Comparison of ENCODE assay signal across 24 cellular contexts in the genomic region with DNA sequence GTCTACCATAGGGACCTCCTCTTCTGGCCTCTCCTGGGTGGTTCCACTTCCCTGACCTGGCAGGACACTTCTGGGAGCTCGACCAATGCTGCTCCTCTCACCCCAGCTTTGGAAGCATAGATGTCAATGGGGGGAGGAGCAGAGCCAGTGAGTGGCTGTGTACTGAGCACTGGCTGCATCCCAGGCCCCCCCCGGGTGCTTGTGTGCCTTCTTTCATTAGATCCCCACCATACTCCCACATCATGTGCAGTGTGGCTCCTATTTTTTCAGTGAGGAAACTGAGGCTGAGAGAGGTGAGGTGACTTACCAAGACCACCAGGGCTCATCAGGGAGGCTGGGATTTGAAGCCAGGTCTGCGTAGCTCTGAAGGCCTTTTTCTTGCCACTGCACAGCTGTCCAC. TPM values are rescaled to one million over a fixed set of nuclear protein-coding genes. Genes with fewer than 3 reads are reported as not detected.
DNase-seq lines count a peak whose midpoint lies in the region; ATAC-seq and TF ChIP-seq lines count a peak whose summit lies in the region.
"Had no signal": no experiment of that assay in that cellular context is flagged by ENCODE, and none has a peak within 500 bp of the region (broad histone marks: within the 10 kb centered on the region; RNA-seq: fewer than 3 reads in every experiment).

No MANE protein-coding gene starts in this region.

- POLR2A ChIA-PET in PC-9 (lab: Charles Lee; ENCODE audit: unreplicated experiment) = no interaction called here

- peaks cover 7% of the 10 kb centered on the region for H3K36me3 Mint-ChIP-seq in activated naive CD4-positive, alpha-beta T cell treated with anti-CD3 and anti-CD28 coated beads, Interleukin-2, amount 10 ng/mL, durations not matched to agents 7 days and 5 days
- H3K36me3 Mint-ChIP-seq in memory B cell = peaks cover 3% of the 10 kb centered on the region
- H3K36me3 Mint-ChIP-seq in type B pancreatic cell = no peaks in the 10 kb centered on the region
- H3K36me3 Mint-ChIP-seq: neural progenitor cell, WTC11 had no signal

- H4K20me1 ChIP-seq in PC-9 (ENCODE audit: insufficient read depth) = no peaks in the 10 kb centered on the region

- no peaks in the 10 kb centered on the region for H3K9me2 ChIP-seq in PC-9 (ENCODE audit: insufficient read depth)
- H3K9me2 ChIP-seq: SK-N-SH had no signal

- no peak overlapping the region for H3K4me3 Mint-ChIP-seq in activated naive CD4-positive, alpha-beta T cell treated with anti-CD3 and anti-CD28 coated beads, Interleukin-2, amount 10 ng/mL, durations not matched to agents 7 days and 5 days
- H3K4me3 Mint-ChIP-seq in memory B cell = peak overlapping the region; percentile 6
- no peak overlapping the region for H3K4me3 Mint-ChIP-seq in type B pancreatic cell
- H3K4me3 Mint-ChIP-seq: activated T-cell treated with anti-CD3 and anti-CD28 coated beads, Interleukin-2, amount 50 U/mL, for 4 hours; effector memory CD8-positive, alpha-beta T cell; neural progenitor cell; WTC11 had no signal

- H3K4me1 ChIP-seq in Peyer's patch (peaks cover 0 to 10% (median 8%) of the 10 kb centered on the region in 4 donors), PC-9 (replicated peaks; ENCODE audit: insufficient read depth) (no peaks in the 10 kb centered on the region)
- H3K4me1 ChIP-seq: breast epithelium, neural progenitor cell had no signal

- intact Hi-C loops in PC-9 (cut with micrococcal nuclease; ENCODE audit: unreplicated experiment) = no loop called here

- H3K27me3 Mint-ChIP-seq in activated naive CD4-positive, alpha-beta T cell treated with anti-CD3 and anti-CD28 coated beads, Interleukin-2, amount 10 ng/mL, durations not matched to agents 7 days and 5 days = peaks cover 42% of the 10 kb centered on the region
- peaks cover 35% of the 10 kb centered on the region for H3K27me3 Mint-ChIP-seq in memory B cell
- H3K27me3 Mint-ChIP-seq in type B pancreatic cell = no peaks in the 10 kb centered on the region

- H3K27me3 ChIP-seq in Peyer's patch (no peaks in the 10 kb centered on the region), PC-9 (ENCODE audit: insufficient read depth, low read depth) (no peaks in the 10 kb centered on the region)
- H3K27me3 ChIP-seq: breast epithelium, esophagus squamous epithelium, neural progenitor cell had no signal

- no peaks in the 10 kb centered on the region for H3K36me3 ChIP-seq in Peyer's patch
- H3K36me3 ChIP-seq in PC-9 (ENCODE audit: low read depth) = no peaks in the 10 kb centered on the region
- H3K36me3 ChIP-seq: breast epithelium, esophagus squamous epithelium, neural progenitor cell had no signal

- H3K9me3 ChIP-seq in Peyer's patch = peaks cover 0 to 6% (median 0%) of the 10 kb centered on the region in 4 donors
- H3K9me3 ChIP-seq in PC-9 (ENCODE audit: insufficient read depth, low read depth) = no peaks in the 10 kb centered on the region
- H3K9me3 ChIP-seq: SK-N-SH had no signal

- no peak for TF ChIP-seq POLR2A in Peyer's patch (IDR thresholded peaks at IDR 0.05)

- H3K9me3 Mint-ChIP-seq in activated naive CD4-positive, alpha-beta T cell treated with anti-CD3 and anti-CD28 coated beads, Interleukin-2, amount 10 ng/mL, durations not matched to agents 7 days and 5 days = peaks cover 20% of the 10 kb centered on the region
- peaks cover 7% of the 10 kb centered on the region for H3K9me3 Mint-ChIP-seq in memory B cell
- H3K9me3 Mint-ChIP-seq in type B pancreatic cell = peaks cover 13% of the 10 kb centered on the region

- no peak overlapping the region for H3K27ac ChIP-seq in Peyer's patch
- H3K27ac ChIP-seq in PC-9 = no peak overlapping the region
- H3K27ac ChIP-seq: breast epithelium, esophagus squamous epithelium, neural progenitor cell, RWPE1 had no signal

- no peak overlapping the region for H3K4me2 ChIP-seq in PC-9
- H3K4me2 ChIP-seq: neural progenitor cell, SK-N-SH had no signal

- H3K4me3 ChIP-seq in Peyer's patch (no peak overlapping the region), PC-9 (no peak overlapping the region)
- H3K4me3 ChIP-seq: breast epithelium, esophagus squamous epithelium, neural progenitor cell had no signal

- CTCF ChIA-PET in activated naive CD4-positive, alpha-beta T cell treated with anti-CD3 and anti-CD28 coated beads, Interleukin-2, amount 10 ng/mL, durations not matched to agents 7 days and 5 days (lab: Charles Lee) = no interaction called here
- CTCF ChIA-PET in PC-9 (lab: Charles Lee) = no interaction called here

- H3F3A ChIP-seq in PC-9 (ENCODE audit: insufficient read depth, low read depth) = no peaks in the 10 kb centered on the region

- ATAC-seq in memory B cell (ENCODE audit: low read depth) (no peak), GM21737 (IDR thresholded peaks at IDR 0.05; ENCODE audit: unreplicated experiment) (no peak), GM21576 (IDR thresholded peaks at IDR 0.05; ENCODE audit: unreplicated experiment) (no peak)
- ATAC-seq: WTC11 had no signal

- H3K4me1 Mint-ChIP-seq in activated naive CD4-positive, alpha-beta T cell treated with anti-CD3 and anti-CD28 coated beads, Interleukin-2, amount 10 ng/mL, durations not matched to agents 7 days and 5 days = peaks cover 51% of the 10 kb centered on the region
- H3K4me1 Mint-ChIP-seq in memory B cell = peaks cover 48% of the 10 kb centered on the region
- H3K4me1 Mint-ChIP-seq in type B pancreatic cell (ENCODE audit: unreplicated experiment) = peaks cover 18% of the 10 kb centered on the region

- DNase-seq in activated naive CD4-positive, alpha-beta T cell treated with anti-CD3 and anti-CD28 coated beads, Interleukin-2, amount 10 ng/mL, durations not matched to agents 7 days and 5 days = peak; percentile 13
- no peak for DNase-seq in activated naive CD4-positive, alpha-beta T cell treated with Interleukin-2 at 50 U/mL for 16 hours
- DNase-seq in Peyer's patch = peak in 2 of 3 donors; percentile 19 to 42
- no peak for DNase-seq in memory B cell (ENCODE audit: low spot score in 2 of 2)
- peak; percentile 37 for DNase-seq in type B pancreatic cell (ENCODE audit: extremely low spot score, unreplicated experiment)
- no peak for DNase-seq in PC-9
- DNase-seq: activated T-cell treated with anti-CD3 and anti-CD28 coated beads, Interleukin-2, amount 50 U/mL, for 4 hours; amygdala; DMS79 treated with DMSO at 0.1 percent for 48 hours; esophagus squamous epithelium; hypothalamus; NCI-H2171; NCI-H524 treated with DMSO at 0.1 percent for 48 hours; SK-N-SH; substantia nigra; T-helper 9 cell had no signal

- H3K79me2 ChIP-seq in PC-9 (ENCODE audit: low read depth) = no peaks in the 10 kb centered on the region

- H2AFZ ChIP-seq in PC-9 = no peak overlapping the region
- H2AFZ ChIP-seq: neural progenitor cell had no signal

- no peak overlapping the region for H3K27ac Mint-ChIP-seq in activated naive CD4-positive, alpha-beta T cell treated with anti-CD3 and anti-CD28 coated beads, Interleukin-2, amount 10 ng/mL, durations not matched to agents 7 days and 5 days
- H3K27ac Mint-ChIP-seq in memory B cell (no peak overlapping the region), type B pancreatic cell (no peak overlapping the region)
- H3K27ac Mint-ChIP-seq: neural progenitor cell, WTC11 had no signal

- no TSS peak for BruUV-seq in PC-9 (replicated peaks; lab: Mats Ljungman, UMichigan)

- TF ChIP-seq CTCF in Peyer's patch (IDR thresholded peaks at IDR 0.05) (no peak), type B pancreatic cell (conservative IDR thresholded peaks at IDR 0.05) (no peak), PC-9 (conservative IDR thresholded peaks at IDR 0.05) (no peak)

RNA-seq across cellular contexts. Expression of gene LRRC32, which starts 44.3 kb away (rescaled TPM):
- total RNA-seq in Peyer's patch (10 to 100 TPM in 3 of 4 donors, 1 to 10 TPM in 1; 4.0 to 36.7 (median 23.0) TPM), type B pancreatic cell (ENCODE audit: low replicate concordance) (4.3 and 5.4 TPM in 2 replicates), PC-9 (2021) (0.53 TPM in 1 of 2 replicates, not detected in the other)
- total RNA-seq: A673 had no signal

Comparison
In these comparisons a context has a peak if more than half of its experiments do, and no peak if none do; other contexts are left out.
1. DNase-seq: peak in activated naive CD4-positive, alpha-beta T cell treated with anti-CD3 and anti-CD28 coated beads, Interleukin-2, amount 10 ng/mL, durations not matched to agents 7 days and 5 days (single experiment), Peyer's patch (2 of 3) and type B pancreatic cell (single experiment); none in activated naive CD4-positive, alpha-beta T cell treated with Interleukin-2 at 50 U/mL for 16 hours (single experiment), memory B cell (0 of 2) and PC-9 (0 of 2).